Comparison of ENCODE assay signal across 28 cellular contexts in genomic region chr11:129985823-129986222, GRCh38.
"Had no signal": no experiment of that assay in that cellular context is flagged by ENCODE, and none has a peak within 500 bp of the region (broad histone marks: within the 10 kb centered on the region; RNA-seq: fewer than 3 reads in every experiment).

No MANE protein-coding gene starts in this region.

- H3K4me1 ChIP-seq: adrenal gland, Peyer's patch, SJCRH30 had no signal

- H3K4me2 ChIP-seq: SK-N-SH had no signal

- H3K27me3 Mint-ChIP-seq: activated CD8-positive, alpha-beta T cell treated with anti-CD3 and anti-CD28 coated beads for 36 hours; activated naive CD4-positive, alpha-beta T cell treated with anti-CD3 and anti-CD28 coated beads, Interleukin-2, amount 10 ng/mL, durations not matched to agents 7 days and 5 days; activated naive CD8-positive, alpha-beta T cell treated with anti-CD3 and anti-CD28 coated beads for 36 hours had no signal

- H3K27ac Mint-ChIP-seq: activated CD8-positive, alpha-beta T cell treated with anti-CD3 and anti-CD28 coated beads for 36 hours; activated naive CD4-positive, alpha-beta T cell treated with anti-CD3 and anti-CD28 coated beads, Interleukin-2, amount 10 ng/mL, durations not matched to agents 7 days and 5 days; activated naive CD8-positive, alpha-beta T cell treated with anti-CD3 and anti-CD28 coated beads for 36 hours; activated T-cell treated with anti-CD3 and anti-CD28 coated beads, Interleukin-2, amount 50 U/mL, for 72 hours; activated T-helper 2 cell treated with anti-CD3 and anti-CD28 coated beads, Interferon-gamma antibody, Interleukin-2, Interleukin-4, amounts not matched to agents 10 μg/mL and 5 μg/mL and 100 μg/mL, durations not matched to agents 14 hours and 24 hours and 36 hours had no signal

- H3K36me3 ChIP-seq: adrenal gland, MG63, Peyer's patch, SJCRH30 had no signal

- H3K9me3 Mint-ChIP-seq: activated CD8-positive, alpha-beta T cell treated with anti-CD3 and anti-CD28 coated beads for 36 hours; activated naive CD4-positive, alpha-beta T cell treated with anti-CD3 and anti-CD28 coated beads, Interleukin-2, amount 10 ng/mL, durations not matched to agents 7 days and 5 days; activated naive CD8-positive, alpha-beta T cell treated with anti-CD3 and anti-CD28 coated beads for 36 hours; activated T-cell treated with anti-CD3 and anti-CD28 coated beads, Interleukin-2, amount 50 U/mL, for 72 hours; activated T-helper 2 cell treated with anti-CD3 and anti-CD28 coated beads, Interferon-gamma antibody, Interleukin-2, Interleukin-4, amounts not matched to agents 10 μg/mL and 5 μg/mL and 100 μg/mL, durations not matched to agents 14 hours and 24 hours and 36 hours had no signal

- H3K36me3 Mint-ChIP-seq: activated naive CD4-positive, alpha-beta T cell treated with anti-CD3 and anti-CD28 coated beads, Interleukin-2, amount 10 ng/mL, durations not matched to agents 7 days and 5 days; activated naive CD8-positive, alpha-beta T cell treated with anti-CD3 and anti-CD28 coated beads for 36 hours had no signal

- H3K9me2 ChIP-seq: SK-N-SH had no signal

- H3K9me3 ChIP-seq: adrenal gland, Peyer's patch, SJCRH30, SK-N-SH had no signal

- H3K4me3 ChIP-seq: adrenal gland, MG63, Peyer's patch, SJCRH30 had no signal

- ATAC-seq: activated CD4-positive, CD25-positive, alpha-beta regulatory T cell treated with anti-CD3 and anti-CD28 coated beads, Interleukin-2, amount 50 U/mL, for 24 hours; activated CD8-positive, alpha-beta T cell treated with anti-CD3 and anti-CD28 coated beads for 36 hours; activated T-cell treated with anti-CD3 and anti-CD28 coated beads, Interleukin-2, amount 50 U/mL, for 72 hours had no signal

- H3K4me1 Mint-ChIP-seq: activated naive CD4-positive, alpha-beta T cell treated with anti-CD3 and anti-CD28 coated beads, Interleukin-2, amount 10 ng/mL, durations not matched to agents 7 days and 5 days; activated naive CD8-positive, alpha-beta T cell treated with anti-CD3 and anti-CD28 coated beads for 36 hours had no signal

- H3K27ac ChIP-seq: adrenal gland, Peyer's patch, RWPE1, SJCRH30 had no signal

- DNase-seq: activated CD4-positive, alpha-beta T cell treated with anti-CD3 and anti-CD28 coated beads for 4 hours; activated CD8-positive, alpha-beta memory T cell treated with anti-CD3 and anti-CD28 coated beads, Interleukin-2, amount 50 U/mL, for 4 hours; activated CD8-positive, alpha-beta T cell treated with anti-CD3 and anti-CD28 coated beads for 36 hours; activated gamma-delta T cell treated with Interleukin-2 at 50 U/mL for 16 hours; activated naive CD4-positive, alpha-beta T cell treated with anti-CD3 and anti-CD28 coated beads, Interleukin-2, amount 10 ng/mL, durations not matched to agents 7 days and 5 days; activated naive CD8-positive, alpha-beta T cell treated with anti-CD3 and anti-CD28 coated beads for 36 hours; activated T-cell treated with anti-CD3 and anti-CD28 coated beads, Interleukin-2, amount 50 U/mL, for 72 hours; adrenal gland; anterior cingulate cortex; MG63; MV-4-11; NCI-H1092 treated with DMSO at 0.1 percent for 48 hours; NCI-H1417 treated with DMSO at 0.1 percent for 48 hours; NCI-H1694; NCI-H2029; NCI-H2107; NCI-H2171 treated with DMSO at 0.1 percent for 48 hours; NCI-H226; NCI-H69; NK-92 treated with Interleukin-12 subunit alpha and Interleukin-12 subunit beta, amount 100 ng/mL, for 24 hours; Peyer's patch; Right ventricle myocardium superior; SJCRH30; SK-N-SH; T-helper 1 cell had no signal

- H3K4me3 Mint-ChIP-seq: activated CD8-positive, alpha-beta T cell treated with anti-CD3 and anti-CD28 coated beads for 36 hours; activated naive CD4-positive, alpha-beta T cell treated with anti-CD3 and anti-CD28 coated beads, Interleukin-2, amount 10 ng/mL, durations not matched to agents 7 days and 5 days; activated naive CD8-positive, alpha-beta T cell treated with anti-CD3 and anti-CD28 coated beads for 36 hours; activated T-cell treated with anti-CD3 and anti-CD28 coated beads, Interleukin-2, amount 50 U/mL, for 72 hours had no signal
